In genomic region chr22:25038239-25038638, GRCh38 we compare ENCODE assay signal across 28 cellular contexts.
"Had no signal": no experiment of that assay in that cellular context is flagged by ENCODE, and none has a peak within 500 bp of the region (broad histone marks: within the 10 kb centered on the region; RNA-seq: fewer than 3 reads in every experiment).

No MANE protein-coding gene starts in this region.

- H3K4me3 ChIP-seq: heart left ventricle, lower lobe of right lung, neural progenitor cell, sigmoid colon, tibial nerve, uterus had no signal

- ATAC-seq: heart left ventricle; left ventricle myocardium superior; stimulated activated memory B cell treated with anti-CD40 and anti-IgM and Interleukin-4, amounts not matched to agents 10 μg/mL and 1 μg/mL and 100 μg/mL, for 72 hours; stimulated activated naive CD8-positive, alpha-beta T cell treated with anti-CD3 and anti-CD28 coated beads, Interleukin-15, amount 100 ng/mL, for 72 hours had no signal

- H3K4me1 ChIP-seq: heart left ventricle, lower lobe of right lung, neural progenitor cell, parathyroid adenoma, sigmoid colon, tibial nerve, uterus had no signal

- H3K36me3 ChIP-seq: neural progenitor cell, neutrophil, uterus had no signal

- H3K9me3 ChIP-seq: heart left ventricle, lower lobe of right lung, neutrophil, sigmoid colon, tibial nerve, uterus had no signal

- DNase-seq: heart left ventricle; hypothalamus; immature natural killer cell; kidney; left ventricle myocardium superior; lower lobe of right lung; mammary epithelial cell; mesenchymal stem cell; naive B cell; natural killer cell; nephron progenitor cell; occipital lobe; right cardiac atrium; sigmoid colon; small intestine; stimulated activated CD4-positive, alpha-beta T cell treated with anti-CD3 and anti-CD28 coated beads, Interleukin-1b, Interleukin-23, amount 100 ng/mL, for 48 hours; stimulated activated CD4-positive, alpha-beta T cell treated with anti-CD3 and anti-CD28 coated beads, Interleukin-2, amount 100 ng/mL, for 48 hours; stimulated activated CD4-positive, alpha-beta T cell treated with anti-CD3 and anti-CD28 coated beads, Interleukin-4, amount 100 ng/mL, for 4 hours; stimulated activated CD8-positive, alpha-beta memory T cell treated with anti-CD3 and anti-CD28 coated beads, Interleukin-4, amount 100 ng/mL, for 48 hours; stimulated activated naive CD4-positive, alpha-beta T cell treated with Interleukin-2 at 50 U/mL for 16 hours; stimulated activated naive CD8-positive, alpha-beta T cell treated with anti-CD3 and anti-CD28 coated beads, Interleukin-15, amount 100 ng/mL, for 72 hours; substantia nigra; uterus had no signal

- H3K27ac ChIP-seq: heart left ventricle, lower lobe of right lung, neural progenitor cell, neutrophil, parathyroid adenoma, sigmoid colon, tibial nerve, uterus had no signal

- H3K27me3 ChIP-seq: heart left ventricle, neural progenitor cell, neutrophil, sigmoid colon, tibial nerve, uterus had no signal
